ENCODE assay signal across 29 cellular contexts in the genomic region with DNA sequence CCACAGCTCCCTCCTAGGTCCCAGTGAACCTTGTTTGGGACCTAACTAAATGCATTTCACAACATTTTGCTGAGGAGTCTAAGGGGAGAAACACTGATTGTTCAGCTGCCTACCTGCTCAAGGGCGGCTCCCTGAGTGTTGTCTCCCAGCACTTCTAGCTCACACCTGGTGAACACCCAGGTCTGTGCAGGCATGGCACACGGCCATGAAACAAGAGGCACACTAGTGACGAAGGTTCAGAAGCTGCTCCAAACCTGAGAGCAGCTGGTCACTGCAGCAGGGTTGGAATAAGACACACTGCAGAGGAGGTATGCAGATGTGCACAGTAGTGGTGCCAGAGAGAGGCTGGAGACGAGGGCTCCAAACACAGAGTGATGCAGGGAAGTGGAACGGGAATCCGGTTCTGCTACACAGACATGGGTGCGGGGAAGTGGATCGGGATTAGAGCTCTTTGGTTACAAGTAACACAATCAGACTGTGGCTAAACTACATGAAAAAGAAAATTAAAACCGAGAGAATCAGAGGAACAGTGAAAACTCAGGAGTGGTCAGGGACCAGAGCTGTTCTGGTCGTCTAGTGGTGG.
"Had no signal": no experiment of that assay in that cellular context is flagged by ENCODE, and none has a peak within 500 bp of the region (broad histone marks: within the 10 kb centered on the region; RNA-seq: fewer than 3 reads in every experiment).

No MANE protein-coding gene starts in this region.

- H3K27me3 ChIP-seq: neural progenitor cell, spleen, suprapubic skin, tibial nerve had no signal

- H2AFZ ChIP-seq: neural progenitor cell had no signal

- H3K4me2 ChIP-seq: neural progenitor cell had no signal

- H3K27ac ChIP-seq: epithelial cell of prostate, left ventricle myocardium inferior, neural progenitor cell, spleen, suprapubic skin, tibial nerve, WERI-Rb-1 had no signal

- FAIRE-seq: astrocyte, colon, endometrium, frontal cortex, islet of Langerhans, urothelium cell line had no signal

- H3K4me3 ChIP-seq: left ventricle myocardium inferior, lung, neural progenitor cell, spleen, suprapubic skin, tibial nerve had no signal

- DNase-seq: activated CD4-positive, alpha-beta memory T cell treated with anti-CD3 and anti-CD28 coated beads for 36 hours; activated CD4-positive, alpha-beta T cell treated with anti-CD3 and anti-CD28 coated beads, Interleukin-2, amount 10 ng/mL, durations not matched to agents 24 days and 14 days; activated CD8-positive, alpha-beta memory T cell treated with anti-CD3 and anti-CD28 coated beads, Interleukin-2, amount 50 U/mL, for 4 hours; activated gamma-delta T cell; activated naive CD4-positive, alpha-beta T cell treated with anti-CD3 and anti-CD28 coated beads, Interleukin-2, amount 50 U/mL, for 16 hours; activated T-cell treated with anti-CD3 and anti-CD28 coated beads, Interleukin-2, amount 50 U/mL, for 1 hour; amniotic stem cell; effector CD8-positive, alpha-beta T cell; left ventricle myocardium inferior; mesendoderm; natural killer cell; occipital lobe; right cardiac atrium; spleen; stimulated activated naive CD4-positive, alpha-beta T cell; T-helper 17 cell; T1000; WERI-Rb-1 had no signal

- H3K9ac ChIP-seq: neural progenitor cell had no signal

- H3K4me1 ChIP-seq: left ventricle myocardium inferior, neural progenitor cell, spleen, suprapubic skin, tibial nerve had no signal

- H3K36me3 ChIP-seq: left ventricle myocardium inferior, neural progenitor cell, spleen, suprapubic skin, tibial nerve, WERI-Rb-1 had no signal

- H3K9me3 ChIP-seq: suprapubic skin had no signal
